ENCODE assay signal across 9 cellular contexts in the genomic region with DNA sequence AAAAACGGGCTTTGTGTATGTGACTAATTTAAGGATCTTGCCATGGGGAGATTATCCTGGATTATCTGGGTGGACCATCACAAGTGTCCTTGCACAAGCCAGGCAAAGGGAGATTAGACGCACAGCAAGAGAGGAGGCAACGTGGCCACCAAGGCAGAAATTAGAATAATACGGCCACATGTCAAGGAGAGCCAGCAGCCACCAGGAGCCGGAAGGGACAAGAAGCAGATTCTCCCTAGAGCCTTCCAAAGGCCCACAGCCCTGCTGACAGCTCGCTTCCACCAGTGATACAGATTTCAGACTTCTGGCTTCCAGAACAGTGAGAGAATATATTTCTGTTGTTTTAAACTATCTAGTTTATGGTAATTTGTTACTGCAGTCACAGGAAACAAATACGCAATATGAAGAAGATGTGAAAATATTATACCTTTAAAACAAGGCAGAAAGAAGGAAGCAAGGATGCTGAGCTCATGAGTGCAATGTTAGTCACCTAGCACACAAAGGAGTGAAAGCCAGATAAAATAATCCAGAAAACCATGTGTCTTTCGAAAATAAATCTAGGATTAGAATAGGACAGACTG. TPM values are rescaled to one million over a fixed set of nuclear protein-coding genes. Genes with fewer than 3 reads are reported as not detected.
DNase-seq lines count a peak whose midpoint lies in the region; ATAC-seq and TF ChIP-seq lines count a peak whose summit lies in the region.
"Had no signal": no experiment of that assay in that cellular context is flagged by ENCODE, and none has a peak within 500 bp of the region (broad histone marks: within the 10 kb centered on the region; RNA-seq: fewer than 3 reads in every experiment).

No MANE protein-coding gene starts in this region.

- ATAC-seq in activated T-cell treated with anti-CD3 and anti-CD28 coated beads, Interleukin-2, amount 50 U/mL, for 72 hours (replicated peaks in 1 of 2): peak; percentile 47 to 48

- no peaks in the 10 kb centered on the region for H3K27me3 ChIP-seq in tibial nerve
- H3K27me3 ChIP-seq in SJCRH30: no peaks in the 10 kb centered on the region
- H3K27me3 ChIP-seq: BLaER1 had no signal

- H3K36me3 ChIP-seq in tibial nerve: no peaks in the 10 kb centered on the region
- no peaks in the 10 kb centered on the region for H3K36me3 ChIP-seq in SJCRH30
- H3K36me3 ChIP-seq: BLaER1 had no signal

- H3K4me1 ChIP-seq in tibial nerve: peaks cover 0 to 29% (median 15%) of the 10 kb centered on the region in 4 donors
- H3K4me1 ChIP-seq in SJCRH30: peaks cover 9% of the 10 kb centered on the region; the same call in 1 of the 2 replicates
- H3K4me1 ChIP-seq: BLaER1 had no signal

- no peaks in the 10 kb centered on the region for H3K27me3 Mint-ChIP-seq in activated T-cell treated with anti-CD3 and anti-CD28 coated beads, Interleukin-2, amount 50 U/mL, for 72 hours (ENCODE audit: low read depth)

- no peak for TF ChIP-seq POLR2A in tibial nerve (IDR thresholded peaks at IDR 0.05)

- H3K27ac ChIP-seq in tibial nerve (peak overlapping the region in 3 of 4 donors; percentile 50 to 83 (median 77)), SJCRH30 (no peak overlapping the region)
- H3K27ac ChIP-seq: BLaER1 had no signal

- H3K9me3 ChIP-seq in tibial nerve: no peaks in the 10 kb centered on the region
- no peaks in the 10 kb centered on the region for H3K9me3 ChIP-seq in SJCRH30 (replicated peaks)
- H3K9me3 ChIP-seq: BLaER1 had no signal

- H3K4me3 Mint-ChIP-seq in activated T-cell treated with anti-CD3 and anti-CD28 coated beads, Interleukin-2, amount 50 U/mL, for 72 hours: peak overlapping the region; percentile 35 to 45

- peaks cover 19% of the 10 kb centered on the region for H3K4me1 Mint-ChIP-seq in activated T-cell treated with anti-CD3 and anti-CD28 coated beads, Interleukin-2, amount 50 U/mL, for 72 hours (ENCODE audit: low read depth)

- no peak for TF ChIP-seq CTCF in tibial nerve (IDR thresholded peaks at IDR 0.05)

- WGBS in tibial nerve, 2 donors: 87 to 89% methylated on average over 8 of the region's 8 CpGs

- H3K36me3 Mint-ChIP-seq in activated T-cell treated with anti-CD3 and anti-CD28 coated beads, Interleukin-2, amount 50 U/mL, for 72 hours (ENCODE audit: insufficient read depth in 2 of 2): no peaks in the 10 kb centered on the region

- H3K9me3 Mint-ChIP-seq in activated T-cell treated with anti-CD3 and anti-CD28 coated beads, Interleukin-2, amount 50 U/mL, for 72 hours: no peaks in the 10 kb centered on the region

- H3K4me3 ChIP-seq in tibial nerve (no peak overlapping the region), SJCRH30 (no peak overlapping the region)
- H3K4me3 ChIP-seq: BLaER1 had no signal

- no peak for DNase-seq in activated T-cell treated with anti-CD3 and anti-CD28 coated beads, Interleukin-2, amount 50 U/mL, for 72 hours
- no peak for DNase-seq in activated T-cell treated with anti-CD3 and anti-CD28 coated beads, Interleukin-2, amount 50 U/mL, for 1 hour
- DNase-seq in amniotic epithelial cell (ENCODE audit: low read depth): peak; percentile 83
- DNase-seq in islet precursor cell: peak; percentile 72
- no peak for DNase-seq in tibial nerve (ENCODE audit: low spot score in 2 of 2)
- no peak for DNase-seq in SJCRH30
- no peak for DNase-seq in effector CD4-positive, alpha-beta T cell
- no peak for DNase-seq in NCI-H1105 treated with DMSO at 0.1 percent for 48 hours (lab: John Stamatoyannopoulos, UW)

- H3K27ac Mint-ChIP-seq in activated T-cell treated with anti-CD3 and anti-CD28 coated beads, Interleukin-2, amount 50 U/mL, for 72 hours: peak overlapping the region; percentile 71

- no peak for TF ChIP-seq EP300 in tibial nerve (IDR thresholded peaks at IDR 0.05)

RNA-seq across cellular contexts. Expression of a gene that starts 28.7 kb away (rescaled TPM):
- total RNA-seq in activated T-cell treated with anti-CD3 and anti-CD28 coated beads, Interleukin-2, amount 50 U/mL, for 72 hours: 1 to 10 TPM; 1.6 to 1.7 TPM
- 1 to 10 TPM in 1 of 4 donors, under 1 TPM in 2, not detected in 1; 0.20 to 1.1 (median 0.30) TPM for total RNA-seq in tibial nerve
- 0.02 TPM in 1 of 2 replicates, not detected in the other for total RNA-seq in SJCRH30 (2014; rRNA removed; shearing (Covaris generic))

RNA-seq across cellular contexts. Expression of a gene that starts 59.7 kb away (rescaled TPM):
- total RNA-seq in activated T-cell treated with anti-CD3 and anti-CD28 coated beads, Interleukin-2, amount 50 U/mL, for 72 hours: 1 to 10 TPM; 1.7 to 1.9 TPM
- total RNA-seq in tibial nerve: 1 to 10 TPM in 1 of 4 donors, not detected in 3; 3.0 TPM
- not detected in 2 replicates for total RNA-seq in SJCRH30 (2014; rRNA removed; shearing (Covaris generic))

Comparison
In these comparisons a context has a peak if more than half of its experiments do, and no peak if none do; other contexts are left out.
1. DNase-seq: peak in amniotic epithelial cell (single experiment) and islet precursor cell (single experiment); none in activated T-cell treated with anti-CD3 and anti-CD28 coated beads, Interleukin-2, amount 50 U/mL, for 72 hours (0 of 2), activated T-cell treated with anti-CD3 and anti-CD28 coated beads, Interleukin-2, amount 50 U/mL, for 1 hour (single experiment), tibial nerve (0 of 2), SJCRH30 (0 of 2), effector CD4-positive, alpha-beta T cell (single experiment) and NCI-H1105 treated with DMSO at 0.1 percent for 48 hours (single experiment).